ENCODE assay signal across 10 cellular contexts in the genomic region with DNA sequence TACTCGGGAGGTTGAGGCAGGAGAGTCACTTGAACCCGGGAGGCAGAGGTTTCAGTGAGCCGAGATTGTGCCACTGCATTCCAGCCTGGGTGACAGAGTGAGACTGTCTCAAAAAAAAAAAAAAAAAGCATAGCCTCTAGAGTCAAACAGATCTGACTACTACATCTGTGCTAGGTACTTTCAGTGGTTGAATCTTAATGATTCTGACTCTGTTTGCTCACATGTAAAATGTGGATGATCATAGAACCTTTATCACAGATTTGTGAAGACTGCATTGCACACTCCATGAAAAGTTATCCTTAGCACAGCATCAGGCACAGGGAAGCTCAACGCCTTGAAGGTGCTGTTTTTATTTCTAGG. TPM values are rescaled to one million over a fixed set of nuclear protein-coding genes. Genes with fewer than 3 reads are reported as not detected.
DNase-seq lines count a peak whose midpoint lies in the region; ATAC-seq, FAIRE-seq and TF ChIP-seq lines count a peak whose summit lies in the region.
"Not testable (repeated sequence)": the region's sequence is repeated elsewhere in the genome, so short reads cannot be mapped to it uniquely, and the experiment has no call there.
"Had no signal": no experiment of that assay in that cellular context is flagged by ENCODE, and none has a peak within 500 bp of the region (broad histone marks: within the 10 kb centered on the region; RNA-seq: fewer than 3 reads in every experiment).

No MANE protein-coding gene starts in this region.

- not testable (repeated sequence) for DNase-seq in A549 (ENCODE audit: low read depth in 1 of 2, low spot score in 1 of 2); GM23248; PC-9; adrenal gland; effector memory CD8-positive, alpha-beta T cell; osteoblast (ENCODE audit: insufficient read length, low spot score, missing footprints); suprapubic skin (ENCODE audit: low spot score in 2 of 2)

- H3K27me3 ChIP-seq in GM23248 (replicated peaks; ENCODE audit: insufficient read depth); PC-9 (ENCODE audit: insufficient read depth, low read depth); adrenal gland; liver (ENCODE audit: control insufficient read depth in 4 of 4, insufficient read depth in 4 of 4, low read length in 3 of 4); osteoblast (ENCODE audit: insufficient read depth, low read length); suprapubic skin: not testable (repeated sequence)

- BruUV-seq in PC-9 (replicated peaks; lab: Mats Ljungman, UMichigan) = not testable (repeated sequence)

- H3F3A ChIP-seq in GM23248 (ENCODE audit: insufficient read depth) (peaks cover 14% of the 10 kb centered on the region), PC-9 (ENCODE audit: insufficient read depth, low read depth) (peaks cover 19% of the 10 kb centered on the region)

- peaks cover 3 to 14% of the 10 kb centered on the region in 2 donors for H3K4me1 Mint-ChIP-seq in effector memory CD8-positive, alpha-beta T cell (ENCODE audit: low read depth in 2 of 2)

- not testable (repeated sequence) for TF ChIP-seq CTCF in A549 (IDR thresholded peaks at IDR 0.05); PC-9 (conservative IDR thresholded peaks at IDR 0.05); adrenal gland (IDR thresholded peaks at IDR 0.05); liver (IDR thresholded peaks at IDR 0.05; ENCODE audit: low read depth, low read length, missing input control); osteoblast (IDR thresholded peaks at IDR 0.05; ENCODE audit: extremely low read depth, low read depth, low read length); suprapubic skin (IDR thresholded peaks at IDR 0.05)

- not testable (repeated sequence) for H3K9me3 Mint-ChIP-seq in effector memory CD8-positive, alpha-beta T cell

- TF ChIP-seq POLR2A in A549 (IDR thresholded peaks at IDR 0.05; ENCODE audit: low read length); adrenal gland (IDR thresholded peaks at IDR 0.05); suprapubic skin (IDR thresholded peaks at IDR 0.05): not testable (repeated sequence)

- H3K27ac ChIP-seq in A549 = peak overlapping the region; percentile 28 to 59; a peak in 4 of 6 replicates
- H3K27ac ChIP-seq in GM23248 = peak overlapping the region; percentile 62
- H3K27ac ChIP-seq in PC-9 = peak overlapping the region; percentile 71
- peak overlapping the region in 4 of 5 donors; percentile 54 to 90 (median 60) for H3K27ac ChIP-seq in adrenal gland
- peak overlapping the region; percentile 84 to 86 for H3K27ac ChIP-seq in liver (ENCODE audit: low read depth in 1 of 2, low read length in 2 of 2)
- peak overlapping the region; percentile 62 for H3K27ac ChIP-seq in osteoblast (ENCODE audit: low read depth, low read length)
- H3K27ac ChIP-seq in suprapubic skin = peak overlapping the region; percentile 8

- H2AFZ ChIP-seq in GM23248; PC-9; osteoblast (ENCODE audit: low read length): not testable (repeated sequence)

- TF ChIP-seq EP300 in A549 (IDR thresholded peaks at IDR 0.05); suprapubic skin (IDR thresholded peaks at IDR 0.05): not testable (repeated sequence)

- H3K4me1 ChIP-seq in A549 = peaks cover 13% of the 10 kb centered on the region
- H3K4me1 ChIP-seq in GM23248 (ENCODE audit: insufficient read depth) = peaks cover 13% of the 10 kb centered on the region
- peaks cover 17% of the 10 kb centered on the region for H3K4me1 ChIP-seq in PC-9 (replicated peaks; ENCODE audit: insufficient read depth)
- not testable (repeated sequence) for H3K4me1 ChIP-seq in adrenal gland (replicated peaks in 1 of 2); suprapubic skin
- H3K4me1 ChIP-seq in liver (ENCODE audit: control insufficient read depth in 4 of 4, insufficient read depth in 4 of 4, low read length in 3 of 4) = peaks cover 3 to 17% (median 7%) of the 10 kb centered on the region in 4 donors
- peaks cover 14% of the 10 kb centered on the region for H3K4me1 ChIP-seq in osteoblast (ENCODE audit: insufficient read depth, low read length)

- not testable (repeated sequence) for FAIRE-seq in A549 (lab: Jason Lieb, UNC)

- not testable (repeated sequence) for H3K27me3 Mint-ChIP-seq in effector memory CD8-positive, alpha-beta T cell

- not testable (repeated sequence) for H3K4me3 Mint-ChIP-seq in effector memory CD8-positive, alpha-beta T cell

- H3K9me2 ChIP-seq in GM23248 (ENCODE audit: insufficient read depth); PC-9 (ENCODE audit: insufficient read depth): not testable (repeated sequence)

- not testable (repeated sequence) for H3K36me3 Mint-ChIP-seq in effector memory CD8-positive, alpha-beta T cell (ENCODE audit: insufficient read depth)

- peak overlapping the region; percentile 27 for H3K4me2 ChIP-seq in A549
- H3K4me2 ChIP-seq in GM23248 (ENCODE audit: unreplicated experiment); PC-9: not testable (repeated sequence)
- H3K4me2 ChIP-seq in osteoblast (ENCODE audit: insufficient read depth, low read length) = peak overlapping the region; percentile 33

- H3K9ac ChIP-seq in GM23248; liver (ENCODE audit: low read depth in 1 of 2, low read length in 2 of 2): not testable (repeated sequence)

- H3K27ac Mint-ChIP-seq in effector memory CD8-positive, alpha-beta T cell = peak overlapping the region; percentile 41 to 83

- not testable (repeated sequence) for H4K20me1 ChIP-seq in GM23248 (ENCODE audit: insufficient read depth); PC-9 (ENCODE audit: insufficient read depth); osteoblast (ENCODE audit: insufficient read depth, low read length)

- WGBS in A549 (ENCODE audit: missing lambda C conversion rate) = 46% methylated on average over 4 of the region's 4 CpGs
- 72 to 78% methylated on average over 4 of the region's 4 CpGs for WGBS in GM23248 (ENCODE audit: low coverage in 1 of 2, low lambda C conversion rate in 2 of 2, missing lambda C conversion rate in 2 of 2), 2 experiments
- WGBS in adrenal gland, 4 donors = 59 to 88% (median 74%) methylated on average over 4 of the region's 4 CpGs
- 53% methylated on average over 4 of the region's 4 CpGs for WGBS in liver
- 67% methylated on average over 4 of the region's 4 CpGs for WGBS in suprapubic skin

- POLR2A ChIA-PET in A549 (lab: Yijun Ruan, JAX) = interaction anchor here (0.7 kb wide), 1 partner anchor 270 kb away, joined by 4 read pairs; no protein-coding TSS in a partner anchor
- POLR2A ChIA-PET in PC-9 (lab: Charles Lee; ENCODE audit: unreplicated experiment) = not testable (repeated sequence)

- CTCF ChIA-PET in A549 (lab: Yijun Ruan, JAX) = interaction anchor here (0.8 to 2.2 kb wide), 5 partner anchors 13 to 416 kb away, joined by 3 to 8 read pairs (median 6); no protein-coding TSS in a partner anchor
- CTCF ChIA-PET in PC-9 (lab: Charles Lee) = not testable (repeated sequence)

- not testable (repeated sequence) for H3K4me3 ChIP-seq in A549; GM23248; PC-9; adrenal gland; liver (ENCODE audit: low read depth in 1 of 3, low read length in 3 of 3); osteoblast (ENCODE audit: insufficient read depth, low read length); suprapubic skin

- not testable (repeated sequence) for ATAC-seq in A549; effector memory CD8-positive, alpha-beta T cell (replicated peaks)

- in situ Hi-C loops in GM23248 (cut with MboI) = not testable (repeated sequence)

- not testable (repeated sequence) for TF ChIP-seq RAD21 in A549 (conservative IDR thresholded peaks at IDR 0.05 in 1 of 2, IDR thresholded peaks at IDR 0.05 in 1 of 2); liver (IDR thresholded peaks at IDR 0.05)

- H3K9me3 ChIP-seq in A549; GM23248 (ENCODE audit: low read depth); PC-9 (ENCODE audit: insufficient read depth, low read depth); adrenal gland (replicated peaks in 1 of 3); liver (ENCODE audit: control insufficient read depth in 4 of 4, low read length in 3 of 4); osteoblast (ENCODE audit: low read depth, low read length); suprapubic skin: not testable (repeated sequence)

- not testable (repeated sequence) for H3K36me3 ChIP-seq in GM23248 (ENCODE audit: low read depth); PC-9 (ENCODE audit: low read depth); adrenal gland (replicated peaks in 1 of 2); liver (ENCODE audit: control insufficient read depth in 4 of 4, insufficient read depth in 3 of 4, low read depth in 1 of 4, low read length in 3 of 4); osteoblast (ENCODE audit: insufficient read depth, low read length); suprapubic skin

- H3K79me2 ChIP-seq in GM23248 (ENCODE audit: insufficient read depth); PC-9 (ENCODE audit: low read depth); osteoblast (ENCODE audit: insufficient read depth, low read length): not testable (repeated sequence)

- intact Hi-C loops in PC-9 (cut with micrococcal nuclease; ENCODE audit: unreplicated experiment) = loop anchor here (2.0 kb wide), 1 partner anchor 130 kb away; no protein-coding TSS in a partner anchor
- intact Hi-C loops in adrenal gland (cut with DNase I) = not testable (repeated sequence)

RNA-seq across cellular contexts. Expression of gene CYP2A6, which starts 17.8 kb away (rescaled TPM):
- not detected in 2 replicates for polyA plus RNA-seq in A549 (2011; rRNA removed)
- 0.03 TPM in 1 of 2 replicates, not detected in the other for polyA plus RNA-seq in A549 (2012; cell fraction: cytosol; rRNA removed)
- polyA plus RNA-seq in A549 (2012; cell fraction: nucleus; rRNA removed) = 0.05 TPM in 1 of 2 replicates, not detected in the other
- polyA plus RNA-seq in A549 (2017; fragmentation: RNase III; extraction: RNeasy Plus Mini Kit Qiagen cat#74134 plus additional on column Dnase treatment) = not detected in 3 replicates
- not detected in 2 replicates for polyA minus RNA-seq in A549 (2011; rRNA and poly(A)+ RNA removed)
- total RNA-seq in GM23248 (2014; rRNA removed; shearing (Covaris generic)) = not detected in 2 replicates
- polyA plus RNA-seq in GM23248 (2016; fragmentation: Nextera tagmentation; extraction: Ambion mirVana) = not detected in 2 replicates
- not detected in 2 replicates for total RNA-seq in PC-9 (2021)
- 1 to 10 TPM in 3 of 8 donors, under 1 TPM in 4, not detected in 1; 0.18 to 2.1 (median 0.84) TPM for total RNA-seq in adrenal gland
- polyA plus RNA-seq in adrenal gland = 1 to 10 TPM in 1 of 3 donors, under 1 TPM in 2; 0.51 to 1.7 (median 0.57) TPM
- 10 to 100 TPM in 1 of 2 donors, under 1 TPM in 1; 0.09 to 56.1 TPM for total RNA-seq in liver
- 1,000 to 10,000 TPM in 1 of 2 donors, 10 to 100 TPM in 1; 63.1 to 1,020 TPM for polyA plus RNA-seq in liver
- not detected in 2 replicates for total RNA-seq in osteoblast
- total RNA-seq in suprapubic skin = not detected
- polyA plus RNA-seq: CD4-positive, alpha-beta memory T cell had no signal

RNA-seq across cellular contexts. Expression of gene EGLN2, which starts 33.4 kb away (rescaled TPM):
- polyA plus RNA-seq in A549 (2011; rRNA removed) = 34.7 and 45.5 TPM in 2 replicates
- 107 and 141 TPM in 2 replicates for polyA plus RNA-seq in A549 (2012; cell fraction: cytosol; rRNA removed)
- polyA plus RNA-seq in A549 (2012; cell fraction: nucleus; rRNA removed) = 199 and 212 TPM in 2 replicates
- polyA plus RNA-seq in A549 (2017; fragmentation: RNase III; extraction: RNeasy Plus Mini Kit Qiagen cat#74134 plus additional on column Dnase treatment) = 79.2 to 81.4 TPM (median 80.3 TPM) in 3 replicates
- 72.7 and 78.7 TPM in 2 replicates for polyA minus RNA-seq in A549 (2011; rRNA and poly(A)+ RNA removed)
- 80.6 and 83.3 TPM in 2 replicates for total RNA-seq in GM23248 (2014; rRNA removed; shearing (Covaris generic))
- polyA plus RNA-seq in GM23248 (2016; fragmentation: Nextera tagmentation; extraction: Ambion mirVana) = 52.5 and 61.2 TPM in 2 replicates
- 78.4 and 78.5 TPM in 2 replicates for total RNA-seq in PC-9 (2021)
- total RNA-seq in adrenal gland = 100 to 1,000 TPM in 5 of 8 donors, 10 to 100 TPM in 3; 79.2 to 116 (median 104) TPM
- polyA plus RNA-seq in adrenal gland = 100 to 1,000 TPM in 1 of 3 donors, 10 to 100 TPM in 2; 53.1 to 122 (median 98.7) TPM
- total RNA-seq in liver = 10 to 100 TPM; 34.8 to 56.3 TPM
- 10 to 100 TPM; 45.2 to 50.2 TPM for polyA plus RNA-seq in liver
- total RNA-seq in osteoblast = 69.8 and 75.1 TPM in 2 replicates
- 10 to 100 TPM; 31.5 to 51.2 (median 37.6) TPM for total RNA-seq in suprapubic skin

RNA-seq across cellular contexts. Expression of gene CYP2A7, which starts 49.6 kb away (rescaled TPM):
- not detected in 2 replicates for polyA plus RNA-seq in A549 (2011; rRNA removed)
- polyA plus RNA-seq in A549 (2012; cell fraction: cytosol; rRNA removed) = not detected in 2 replicates
- polyA plus RNA-seq in A549 (2012; cell fraction: nucleus; rRNA removed) = not detected in 2 replicates
- not detected in 3 replicates for polyA plus RNA-seq in A549 (2017; fragmentation: RNase III; extraction: RNeasy Plus Mini Kit Qiagen cat#74134 plus additional on column Dnase treatment)
- polyA minus RNA-seq in A549 (2011; rRNA and poly(A)+ RNA removed) = not detected in 2 replicates
- total RNA-seq in GM23248 (2014; rRNA removed; shearing (Covaris generic)) = not detected in 2 replicates
- polyA plus RNA-seq in GM23248 (2016; fragmentation: Nextera tagmentation; extraction: Ambion mirVana) = not detected in 2 replicates
- total RNA-seq in PC-9 (2021) = not detected in 2 replicates
- not detected for total RNA-seq in adrenal gland
- polyA plus RNA-seq in adrenal gland = not detected
- total RNA-seq in liver = 1 to 10 TPM in 1 of 2 donors, not detected in 1; 7.4 TPM
- 10 to 100 TPM in 1 of 2 donors, 1 to 10 TPM in 1; 3.3 to 57.9 TPM for polyA plus RNA-seq in liver
- total RNA-seq in osteoblast = not detected in 2 replicates
- total RNA-seq in suprapubic skin = not detected
- total RNA-seq: CD4-positive, alpha-beta memory T cell; Right ventricle myocardium superior had no signal
- polyA plus RNA-seq: CD4-positive, alpha-beta memory T cell had no signal

RNA-seq across cellular contexts. Expression of gene RAB4B, which starts 54.4 kb away (rescaled TPM):
- polyA plus RNA-seq in A549 (2011; rRNA removed) = 20.7 and 25.0 TPM in 2 replicates
- 30.0 and 35.6 TPM in 2 replicates for polyA plus RNA-seq in A549 (2012; cell fraction: cytosol; rRNA removed)
- 39.3 and 46.0 TPM in 2 replicates for polyA plus RNA-seq in A549 (2012; cell fraction: nucleus; rRNA removed)
- 17.1 to 23.3 TPM (median 22.9 TPM) in 3 replicates for polyA plus RNA-seq in A549 (2017; fragmentation: RNase III; extraction: RNeasy Plus Mini Kit Qiagen cat#74134 plus additional on column Dnase treatment)
- polyA minus RNA-seq in A549 (2011; rRNA and poly(A)+ RNA removed) = 6.9 and 13.6 TPM in 2 replicates
- 20.7 and 25.6 TPM in 2 replicates for total RNA-seq in GM23248 (2014; rRNA removed; shearing (Covaris generic))
- 23.2 and 24.6 TPM in 2 replicates for polyA plus RNA-seq in GM23248 (2016; fragmentation: Nextera tagmentation; extraction: Ambion mirVana)
- total RNA-seq in PC-9 (2021) = 22.2 and 24.8 TPM in 2 replicates
- total RNA-seq in adrenal gland = 100 to 1,000 TPM in 1 of 8 donors, 10 to 100 TPM in 7; 41.4 to 105 (median 68.2) TPM
- polyA plus RNA-seq in adrenal gland = 100 to 1,000 TPM in 1 of 3 donors, 10 to 100 TPM in 2; 25.8 to 135 (median 97.5) TPM
- 1 to 10 TPM; 5.5 to 9.0 TPM for total RNA-seq in liver
- polyA plus RNA-seq in liver = 10 to 100 TPM; 16.8 to 16.9 TPM
- 8.0 and 13.8 TPM in 2 replicates for total RNA-seq in osteoblast
- total RNA-seq in suprapubic skin = 10 to 100 TPM; 12.4 to 20.7 (median 17.0) TPM

RNA-seq across cellular contexts. Expression of gene MIA, which starts 57.1 kb away (rescaled TPM):
- polyA plus RNA-seq in A549 (2011; rRNA removed) (not detected in 2 replicates), A549 (2017; fragmentation: RNase III; extraction: RNeasy Plus Mini Kit Qiagen cat#74134 plus additional on column Dnase treatment) (not detected in 3 replicates), GM23248 (2016; fragmentation: Nextera tagmentation; extraction: Ambion mirVana) (not detected in 2 replicates), adrenal gland (1 to 10 TPM in 2 of 3 donors, not detected in 1; 8.3 to 8.7 TPM), liver (under 1 TPM in 1 of 2 donors, not detected in 1; 0.44 TPM)
- polyA plus RNA-seq in A549 (2012; cell fraction: cytosol; rRNA removed) = not detected in 2 replicates
- polyA plus RNA-seq in A549 (2012; cell fraction: nucleus; rRNA removed) = 0.48 and 2.0 TPM in 2 replicates
- polyA minus RNA-seq in A549 (2011; rRNA and poly(A)+ RNA removed) = 1.8 TPM in 1 of 2 replicates, not detected in the other
- total RNA-seq in GM23248 (2014; rRNA removed; shearing (Covaris generic)) = not detected in 2 replicates
- total RNA-seq in PC-9 (2021) (2.5 and 2.7 TPM in 2 replicates), adrenal gland (1 to 10 TPM in 2 of 8 donors, under 1 TPM in 1, not detected in 5; 0.74 to 9.2 (median 1.0) TPM), liver (under 1 TPM in 1 of 2 donors, not detected in 1; 0.42 TPM), osteoblast (0.72 TPM in 1 of 2 replicates, not detected in the other), suprapubic skin (10 to 100 TPM in 2 of 4 donors, 1 to 10 TPM in 2; 4.8 to 15.1 (median 9.9) TPM)
- total RNA-seq: Right ventricle myocardium superior had no signal
- polyA plus RNA-seq: CD4-positive, alpha-beta memory T cell had no signal

Comparison
In these comparisons a context has a peak if more than half of its experiments do, and no peak if none do; other contexts are left out.
1. H3K27ac ChIP-seq: peak in every context shown above with its lines; median percentile 85 in liver; 71 in PC-9; 62 in GM23248; 62 in osteoblast; 60 in adrenal gland; 44 in A549; 8 in suprapubic skin.